In the genomic region with DNA sequence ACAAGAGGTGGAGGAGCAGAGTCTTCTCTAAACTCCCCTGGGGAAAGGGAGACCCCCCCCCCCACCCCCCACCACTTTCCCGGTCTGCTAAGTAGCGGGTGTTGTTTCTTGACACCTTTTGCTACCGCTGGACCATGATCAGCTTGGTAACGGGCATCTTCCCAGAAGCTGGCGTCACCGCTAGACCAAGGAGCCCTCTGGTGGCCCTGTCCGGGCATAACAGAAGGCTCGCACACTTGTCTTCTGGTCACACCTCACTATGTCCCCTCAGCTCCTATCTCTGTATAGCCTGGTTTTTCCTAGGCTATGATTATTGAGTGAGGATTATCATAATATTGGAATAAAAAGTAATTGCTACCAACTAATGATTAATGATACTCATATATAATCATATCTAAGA, we compare ENCODE assay signal across 7 cellular contexts. TPM values are rescaled to one million over a fixed set of nuclear protein-coding genes. Genes with fewer than 3 reads are reported as not detected.
DNase-seq lines count a peak whose midpoint lies in the region; ATAC-seq and TF ChIP-seq lines count a peak whose summit lies in the region.
"Not testable (repeated sequence)": the region's sequence is repeated elsewhere in the genome, so short reads cannot be mapped to it uniquely, and the experiment has no call there.

No MANE protein-coding gene starts in this region.

- ATAC-seq in GM23338, right cardiac atrium: not testable (repeated sequence)

- WGBS in right cardiac atrium: 7% methylated on average over 8 of the region's 8 CpGs

- H3K27me3 ChIP-seq in GM23338 (ENCODE audit: insufficient read depth); brain microvascular endothelial cell (replicated peaks); right cardiac atrium (ENCODE audit: control insufficient read depth, insufficient read depth): not testable (repeated sequence)

- H3K9me2 ChIP-seq in GM23338 (ENCODE audit: insufficient read depth): not testable (repeated sequence)

- H3K9me3 Mint-ChIP-seq in GM23338 (peaks cover 94% of the 10 kb centered on the region), osteocyte (ENCODE audit: unreplicated experiment) (peaks cover 54% of the 10 kb centered on the region)

- not testable (repeated sequence) for H2AFZ ChIP-seq in GM23338

- H3F3A ChIP-seq in GM23338 (replicated peaks; ENCODE audit: low read depth): not testable (repeated sequence)

- not testable (repeated sequence) for H3K27ac ChIP-seq in GM23338 (ENCODE audit: low read depth); brain microvascular endothelial cell; right cardiac atrium (ENCODE audit: low read length)

- intact Hi-C loops in right cardiac atrium (cut with DNase I): not testable (repeated sequence)

- not testable (repeated sequence) for H3K4me1 Mint-ChIP-seq in GM23338; osteocyte (ENCODE audit: unreplicated experiment)

- not testable (repeated sequence) for H3K4me3 Mint-ChIP-seq in GM23338; osteocyte (ENCODE audit: unreplicated experiment)

- in situ Hi-C loops in brain microvascular endothelial cell (cut with HindIII; ENCODE audit: low pct_ligation_motif_present, low sequenced_read_pairs): not testable (repeated sequence)

- not testable (repeated sequence) for H3K9me3 ChIP-seq in right cardiac atrium (ENCODE audit: control insufficient read depth, low read length)

- H3K36me3 ChIP-seq in GM23338 (ENCODE audit: insufficient read depth); brain microvascular endothelial cell (replicated peaks): not testable (repeated sequence)

- H3K4me3 ChIP-seq in GM23338; brain microvascular endothelial cell (ENCODE audit: low read depth, low read length); right cardiac atrium (ENCODE audit: low read length): not testable (repeated sequence)

- not testable (repeated sequence) for H3K79me2 ChIP-seq in GM23338 (replicated peaks; ENCODE audit: insufficient read depth)

- H3K27me3 Mint-ChIP-seq in GM23338 (ENCODE audit: insufficient read depth, low read depth, poor library complexity); osteocyte (ENCODE audit: unreplicated experiment): not testable (repeated sequence)

- H4K20me1 ChIP-seq in GM23338 (replicated peaks; ENCODE audit: insufficient read depth): not testable (repeated sequence)

- DNase-seq in GM23338 (ENCODE audit: low spot score) (peak; percentile 33), SK-N-DZ (ENCODE audit: low spot score) (peak; percentile 16), activated T-cell treated with anti-CD3 and anti-CD28 coated beads for 24 hours (ENCODE audit: low read depth) (peak; percentile 16), brain microvascular endothelial cell (peak; percentile 5), right cardiac atrium (peak; percentile 37 to 74 (median 71))
- DNase-seq in osteocyte (ENCODE audit: extremely low spot score, unreplicated experiment): not testable (repeated sequence)
- DNase-seq in stimulated activated CD8-positive, alpha-beta memory T cell treated with anti-CD3 and anti-CD28 coated beads, Interleukin-15, amount 100 ng/mL, for 48 hours (ENCODE audit: low read depth in 2 of 2): peak; percentile 10 to 14

- not testable (repeated sequence) for H3K4me1 ChIP-seq in GM23338 (ENCODE audit: insufficient read depth); right cardiac atrium (ENCODE audit: control insufficient read depth, insufficient read depth, low read length)

- not testable (repeated sequence) for H3K4me2 ChIP-seq in GM23338

- TF ChIP-seq CTCF in GM23338 (conservative IDR thresholded peaks at IDR 0.05; ENCODE audit: low read depth in 2 of 2): peak; percentile 35 to 50
- not testable (repeated sequence) for TF ChIP-seq CTCF in brain microvascular endothelial cell (IDR thresholded peaks at IDR 0.05; ENCODE audit: low read depth, low read length, missing control alignments)
- peak; percentile 23 for TF ChIP-seq CTCF in osteocyte (IDR thresholded peaks at IDR 0.05)

- not testable (repeated sequence) for H3K27ac Mint-ChIP-seq in GM23338; osteocyte (ENCODE audit: unreplicated experiment)

- H3K36me3 Mint-ChIP-seq in GM23338 (ENCODE audit: low read depth): peaks cover 33% of the 10 kb centered on the region
- H3K36me3 Mint-ChIP-seq in osteocyte (ENCODE audit: unreplicated experiment): not testable (repeated sequence)

RNA-seq across cellular contexts. Expression of a gene that starts 54.1 kb away (rescaled TPM):
- 51.7 and 59.8 TPM in 2 replicates for total RNA-seq in GM23338 (2014; rRNA removed; shearing (Covaris generic))
- 18.4 and 22.2 TPM in 2 replicates for polyA plus RNA-seq in GM23338 (2016; fragmentation: Nextera tagmentation; extraction: Ambion mirVana)
- 21.8 and 23.6 TPM in 2 replicates for polyA plus RNA-seq in SK-N-DZ (2014; cell fraction: cytosol; rRNA removed)
- 24.6 and 34.6 TPM in 2 replicates for polyA plus RNA-seq in SK-N-DZ (2014; cell fraction: nucleus; rRNA removed)
- total RNA-seq in right cardiac atrium: 1 to 10 TPM; 6.8 to 8.8 (median 8.2) TPM
- 4.0 TPM for polyA plus RNA-seq in right cardiac atrium
- total RNA-seq in osteocyte: 16.0 and 17.7 TPM in 2 replicates
